24 cellular contexts compared by ENCODE assay signal in the genomic region with DNA sequence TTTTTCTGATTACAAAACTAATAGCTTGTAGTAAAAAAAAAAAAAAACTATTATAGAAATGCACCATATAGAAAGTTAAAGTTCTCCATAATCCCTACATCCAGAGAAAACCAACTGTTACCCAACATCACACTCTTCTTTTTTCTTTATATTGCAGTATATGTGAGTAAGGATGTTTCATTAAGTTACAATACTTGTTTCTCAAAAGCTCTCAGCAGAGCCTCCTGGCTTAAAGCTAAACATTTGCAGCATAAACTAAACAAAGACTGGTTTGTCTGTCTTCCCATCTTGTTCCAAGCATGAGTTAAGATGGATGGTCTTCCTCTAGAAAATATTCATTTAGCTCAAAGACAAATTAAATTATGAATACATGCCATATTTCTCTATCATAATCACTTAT. TPM values are rescaled to one million over a fixed set of nuclear protein-coding genes. Genes with fewer than 3 reads are reported as not detected.
DNase-seq lines count a peak whose midpoint lies in the region; ATAC-seq, FAIRE-seq and TF ChIP-seq lines count a peak whose summit lies in the region.
"Had no signal": no experiment of that assay in that cellular context is flagged by ENCODE, and none has a peak within 500 bp of the region (broad histone marks: within the 10 kb centered on the region; RNA-seq: fewer than 3 reads in every experiment).

No MANE protein-coding gene starts in this region.

- no peak for FAIRE-seq in D721Med (lab: Jason Lieb, UNC)
- FAIRE-seq: bronchial epithelial cell had no signal

- peaks cover 54% of the 10 kb centered on the region for H3K4me1 Mint-ChIP-seq in stimulated activated naive CD8-positive, alpha-beta T cell treated with anti-CD3 and anti-CD28 coated beads, Interleukin-15, Interleukin-2, amounts not matched to agents 100 ng/mL and 50 ng/mL, for 24 hours (ENCODE audit: low read depth)
- peaks cover 20% of the 10 kb centered on the region for H3K4me1 Mint-ChIP-seq in activated T-helper 17 cell treated with anti-CD3 and anti-CD28 coated beads, Interleukin-2, amount 50 U/mL, for 72 hours
- H3K4me1 Mint-ChIP-seq in memory B cell = peaks cover 38% of the 10 kb centered on the region

- peak overlapping the region; percentile 45 for H3K27ac Mint-ChIP-seq in stimulated activated naive CD8-positive, alpha-beta T cell treated with anti-CD3 and anti-CD28 coated beads, Interleukin-15, Interleukin-2, amounts not matched to agents 100 ng/mL and 50 ng/mL, for 24 hours
- peak overlapping the region; percentile 59 for H3K27ac Mint-ChIP-seq in activated T-helper 17 cell treated with anti-CD3 and anti-CD28 coated beads, Interleukin-2, amount 50 U/mL, for 72 hours
- peak overlapping the region; percentile 75 for H3K27ac Mint-ChIP-seq in memory B cell
- H3K27ac Mint-ChIP-seq: stimulated activated memory B cell treated with anti-CD40 and anti-IgM and Interleukin-4, amounts not matched to agents 10 μg/mL and 1 μg/mL and 100 μg/mL, for 72 hours; T-helper 2 cell treated with Interferon-gamma antibody and Interleukin-4, amounts not matched to agents 5 μg/mL and 100 μg/mL, for 36 hours had no signal

- DNase-seq in stimulated activated naive CD8-positive, alpha-beta T cell treated with anti-CD3 and anti-CD28 coated beads, Interleukin-15, Interleukin-2, amounts not matched to agents 100 U/mL and 50 U/mL, for 24 hours = no peak
- DNase-seq in memory B cell (ENCODE audit: low spot score in 2 of 2) = no peak
- no peak for DNase-seq in NCI-H226
- DNase-seq in NOMO-1 treated with DMSO at 0.1 percent for 48 hours (lab: John Stamatoyannopoulos, UW; ENCODE audit: unreplicated experiment) = no peak
- no peak for DNase-seq in D721Med (ENCODE audit: insufficient read length, low spot score)
- DNase-seq: activated effector memory CD4-positive, alpha-beta T cell treated with Interleukin-2 at 50 U/mL for 16 hours; adrenal gland; colonic mucosa; esophagus squamous epithelium; kidney glomerular epithelial cell; NCI-H1092; NCI-H187 treated with DMSO at 0.1 percent for 48 hours; NCI-H69; RPMI8226; spleen; stimulated activated CD4-positive, alpha-beta T cell treated with anti-CD3 and anti-CD28 coated beads, Interleukin-2, amount 100 ng/mL, for 48 hours; testis; WERI-Rb-1 had no signal

- H3K4me3 Mint-ChIP-seq in stimulated activated naive CD8-positive, alpha-beta T cell treated with anti-CD3 and anti-CD28 coated beads, Interleukin-15, Interleukin-2, amounts not matched to agents 100 ng/mL and 50 ng/mL, for 24 hours = no peak overlapping the region
- peak overlapping the region; percentile 16 for H3K4me3 Mint-ChIP-seq in activated T-helper 17 cell treated with anti-CD3 and anti-CD28 coated beads, Interleukin-2, amount 50 U/mL, for 72 hours
- no peak overlapping the region for H3K4me3 Mint-ChIP-seq in memory B cell
- H3K4me3 Mint-ChIP-seq: stimulated activated memory B cell treated with anti-CD40 and anti-IgM and Interleukin-4, amounts not matched to agents 10 μg/mL and 1 μg/mL and 100 μg/mL, for 72 hours; T-helper 2 cell treated with Interferon-gamma antibody and Interleukin-4, amounts not matched to agents 5 μg/mL and 100 μg/mL, for 36 hours had no signal

- no peak for ATAC-seq in stimulated activated naive CD8-positive, alpha-beta T cell treated with anti-CD3 and anti-CD28 coated beads, Interleukin-15, Interleukin-2, amounts not matched to agents 100 U/mL and 50 U/mL, for 24 hours
- ATAC-seq in activated T-helper 17 cell treated with anti-CD3 and anti-CD28 coated beads, Interleukin-2, amount 50 U/mL, for 72 hours (replicated peaks) = no peak
- no peak for ATAC-seq in memory B cell (ENCODE audit: low read depth)
- ATAC-seq: HCT116; stimulated activated memory B cell treated with anti-CD40 and anti-IgM and Interleukin-4, amounts not matched to agents 10 μg/mL and 1 μg/mL and 100 μg/mL, for 72 hours had no signal

- H3K9me3 Mint-ChIP-seq in stimulated activated naive CD8-positive, alpha-beta T cell treated with anti-CD3 and anti-CD28 coated beads, Interleukin-15, Interleukin-2, amounts not matched to agents 100 ng/mL and 50 ng/mL, for 24 hours = no peaks in the 10 kb centered on the region
- no peaks in the 10 kb centered on the region for H3K9me3 Mint-ChIP-seq in activated T-helper 17 cell treated with anti-CD3 and anti-CD28 coated beads, Interleukin-2, amount 50 U/mL, for 72 hours
- H3K9me3 Mint-ChIP-seq in memory B cell = no peaks in the 10 kb centered on the region
- H3K9me3 Mint-ChIP-seq: stimulated activated memory B cell treated with anti-CD40 and anti-IgM and Interleukin-4, amounts not matched to agents 10 μg/mL and 1 μg/mL and 100 μg/mL, for 72 hours; T-helper 2 cell treated with Interferon-gamma antibody and Interleukin-4, amounts not matched to agents 5 μg/mL and 100 μg/mL, for 36 hours had no signal

- peaks cover 27% of the 10 kb centered on the region for H3K36me3 Mint-ChIP-seq in stimulated activated naive CD8-positive, alpha-beta T cell treated with anti-CD3 and anti-CD28 coated beads, Interleukin-15, Interleukin-2, amounts not matched to agents 100 ng/mL and 50 ng/mL, for 24 hours (ENCODE audit: low read depth)
- H3K36me3 Mint-ChIP-seq in activated T-helper 17 cell treated with anti-CD3 and anti-CD28 coated beads, Interleukin-2, amount 50 U/mL, for 72 hours (ENCODE audit: low read depth) = peaks cover 42% of the 10 kb centered on the region
- peaks cover 12% of the 10 kb centered on the region for H3K36me3 Mint-ChIP-seq in memory B cell

- no peaks in the 10 kb centered on the region for H3K27me3 Mint-ChIP-seq in stimulated activated naive CD8-positive, alpha-beta T cell treated with anti-CD3 and anti-CD28 coated beads, Interleukin-15, Interleukin-2, amounts not matched to agents 100 ng/mL and 50 ng/mL, for 24 hours
- H3K27me3 Mint-ChIP-seq in activated T-helper 17 cell treated with anti-CD3 and anti-CD28 coated beads, Interleukin-2, amount 50 U/mL, for 72 hours = no peaks in the 10 kb centered on the region
- H3K27me3 Mint-ChIP-seq in memory B cell = no peaks in the 10 kb centered on the region
- H3K27me3 Mint-ChIP-seq: stimulated activated memory B cell treated with anti-CD40 and anti-IgM and Interleukin-4, amounts not matched to agents 10 μg/mL and 1 μg/mL and 100 μg/mL, for 72 hours had no signal

- no peak for TF ChIP-seq CTCF in D721Med (IDR thresholded peaks at IDR 0.05; ENCODE audit: insufficient read depth, missing control alignments)

RNA-seq across cellular contexts. Expression of gene GRB2, which starts 25.2 kb away (rescaled TPM):
- 100 to 1,000 TPM; 141 to 163 TPM for total RNA-seq in activated T-helper 17 cell treated with anti-CD3 and anti-CD28 coated beads, Interleukin-2, amount 50 U/mL, for 72 hours
